ENCODE assay signal across 19 cellular contexts in the genomic region with DNA sequence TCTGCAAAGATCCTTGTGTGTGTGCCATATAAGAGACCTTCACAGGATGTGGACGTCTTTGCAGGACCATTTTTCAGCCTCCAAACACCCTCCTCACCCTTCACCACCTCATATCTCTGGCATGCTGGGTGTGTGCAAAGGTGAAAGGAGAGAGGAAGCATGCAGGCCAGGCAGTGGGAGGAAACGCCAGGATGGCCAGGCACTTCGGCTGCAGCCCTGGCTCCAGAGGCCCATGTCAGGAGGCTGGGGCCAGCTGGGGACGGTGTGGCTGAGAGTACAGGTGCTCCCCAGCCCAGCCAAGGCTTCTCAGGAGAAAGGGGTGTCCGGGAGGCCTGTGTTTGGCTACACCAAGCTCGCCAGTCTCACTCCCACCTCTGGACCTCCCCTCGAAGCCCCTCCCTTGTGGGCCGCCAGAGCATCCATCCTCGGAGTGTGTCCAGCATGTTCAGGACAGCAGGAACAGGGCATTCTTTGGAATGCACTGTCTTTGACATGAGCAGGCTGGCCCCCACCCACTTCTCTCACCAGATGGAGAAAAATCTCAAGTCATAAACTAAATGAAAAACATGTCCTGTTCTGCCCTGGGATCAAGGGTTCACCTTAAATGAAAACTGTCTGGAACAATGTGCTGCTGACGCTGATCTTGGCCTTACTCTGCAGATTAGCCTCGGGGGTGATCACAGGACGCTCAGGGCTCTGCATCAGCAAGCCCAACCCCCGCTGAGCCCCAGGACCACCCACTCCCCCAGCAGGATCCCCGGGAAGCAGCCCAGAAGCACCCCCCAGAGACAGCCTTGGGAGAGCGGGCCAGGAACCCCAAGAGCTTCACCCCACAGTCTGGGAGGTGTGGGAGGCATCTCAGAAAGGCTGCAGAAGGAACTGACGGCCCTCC. TPM values are rescaled to one million over a fixed set of nuclear protein-coding genes. Genes with fewer than 3 reads are reported as not detected.
DNase-seq lines count a peak whose midpoint lies in the region; ATAC-seq and TF ChIP-seq lines count a peak whose summit lies in the region.
"Had no signal": no experiment of that assay in that cellular context is flagged by ENCODE, and none has a peak within 500 bp of the region (broad histone marks: within the 10 kb centered on the region; RNA-seq: fewer than 3 reads in every experiment).

No MANE protein-coding gene starts in this region.

- H3K27me3 ChIP-seq in upper lobe of right lung = no peaks in the 10 kb centered on the region

- DNase-seq in NCI-H226 (peak; percentile 77), epithelial cell of prostate (ENCODE audit: low read depth, low spot score) (no peak), mesothelial cell of epicardium (ENCODE audit: low spot score in 2 of 2, unreplicated experiment in 2 of 2) (no peak), upper lobe of right lung (no peak), AG20443 (ENCODE audit: low spot score) (no peak)
- DNase-seq: activated CD8-positive, alpha-beta T cell treated with anti-CD3 and anti-CD28 coated beads for 36 hours; activated naive CD8-positive, alpha-beta T cell treated with anti-CD3 and anti-CD28 coated beads, Interleukin-2, amount 50 U/mL, for 24 hours; erythroblast; GOT3; left ventricle myocardium superior; MM.1S; NCI-H2081; NCI-H526; psoas muscle; stimulated activated naive CD8-positive, alpha-beta T cell treated with anti-CD3 and anti-CD28 coated beads, Interleukin-15, Interleukin-2, amounts not matched to agents 100 U/mL and 50 U/mL, for 24 hours had no signal

- no peak overlapping the region for H3K4me3 Mint-ChIP-seq in mesothelial cell of epicardium
- H3K4me3 Mint-ChIP-seq: activated CD8-positive, alpha-beta T cell treated with anti-CD3 and anti-CD28 coated beads for 36 hours; activated naive CD8-positive, alpha-beta T cell treated with anti-CD3 and anti-CD28 coated beads, Interleukin-2, amount 50 U/mL, for 24 hours; CD14-positive monocyte had no signal

- H3K27ac ChIP-seq in epithelial cell of prostate (peak overlapping the region; percentile 73), upper lobe of right lung (peak overlapping the region; percentile 66)
- H3K27ac ChIP-seq: psoas muscle had no signal

- intact Hi-C loops in upper lobe of right lung (cut with DNase I) = no loop called here

- TF ChIP-seq CTCF in mesothelial cell of epicardium (IDR thresholded peaks at IDR 0.05; ENCODE audit: unreplicated experiment) = no peak
- TF ChIP-seq CTCF in upper lobe of right lung (IDR thresholded peaks at IDR 0.05) = no peak

- no peaks in the 10 kb centered on the region for H3K27me3 Mint-ChIP-seq in mesothelial cell of epicardium (ENCODE audit: low read depth)
- H3K27me3 Mint-ChIP-seq: activated CD8-positive, alpha-beta T cell treated with anti-CD3 and anti-CD28 coated beads for 36 hours; activated naive CD8-positive, alpha-beta T cell treated with anti-CD3 and anti-CD28 coated beads, Interleukin-2, amount 50 U/mL, for 24 hours had no signal

- H3K36me3 ChIP-seq in upper lobe of right lung = no peaks in the 10 kb centered on the region

- no peaks in the 10 kb centered on the region for H3K9me3 Mint-ChIP-seq in mesothelial cell of epicardium
- H3K9me3 Mint-ChIP-seq: activated CD8-positive, alpha-beta T cell treated with anti-CD3 and anti-CD28 coated beads for 36 hours; activated naive CD8-positive, alpha-beta T cell treated with anti-CD3 and anti-CD28 coated beads, Interleukin-2, amount 50 U/mL, for 24 hours; CD14-positive monocyte had no signal

- H3K4me1 ChIP-seq in upper lobe of right lung = peaks cover 14% of the 10 kb centered on the region
- H3K4me1 ChIP-seq: psoas muscle had no signal

- peak overlapping the region; percentile 30 for H3K27ac Mint-ChIP-seq in mesothelial cell of epicardium
- H3K27ac Mint-ChIP-seq: activated CD8-positive, alpha-beta T cell treated with anti-CD3 and anti-CD28 coated beads for 36 hours; activated naive CD8-positive, alpha-beta T cell treated with anti-CD3 and anti-CD28 coated beads, Interleukin-2, amount 50 U/mL, for 24 hours had no signal

- H3K36me3 Mint-ChIP-seq in mesothelial cell of epicardium = no peaks in the 10 kb centered on the region

- peaks cover 24% of the 10 kb centered on the region for H3K4me1 Mint-ChIP-seq in mesothelial cell of epicardium
- H3K4me1 Mint-ChIP-seq: activated naive CD8-positive, alpha-beta T cell treated with anti-CD3 and anti-CD28 coated beads, Interleukin-2, amount 50 U/mL, for 24 hours had no signal

- no peak overlapping the region for H3K4me3 ChIP-seq in upper lobe of right lung
- H3K4me3 ChIP-seq: psoas muscle had no signal

- ATAC-seq in upper lobe of right lung (peak; percentile 54), GM21526 (IDR thresholded peaks at IDR 0.05; ENCODE audit: low FRiP score, unreplicated experiment) (no peak), GM21825 (IDR thresholded peaks at IDR 0.05; ENCODE audit: unreplicated experiment) (no peak)
- ATAC-seq: activated CD8-positive, alpha-beta T cell treated with anti-CD3 and anti-CD28 coated beads for 36 hours; activated naive CD8-positive, alpha-beta T cell treated with anti-CD3 and anti-CD28 coated beads, Interleukin-2, amount 50 U/mL, for 24 hours; HepG2; left ventricle myocardium superior; psoas muscle; stimulated activated naive CD8-positive, alpha-beta T cell treated with anti-CD3 and anti-CD28 coated beads, Interleukin-15, Interleukin-2, amounts not matched to agents 100 U/mL and 50 U/mL, for 24 hours had no signal

- H3K9me3 ChIP-seq in upper lobe of right lung = no peaks in the 10 kb centered on the region
- H3K9me3 ChIP-seq: psoas muscle had no signal

RNA-seq across cellular contexts. Expression of gene PEMT, which starts 15.9 kb away (rescaled TPM):
- total RNA-seq in mesothelial cell of epicardium (37.0 to 41.9 TPM (median 37.5 TPM) in 3 replicates), upper lobe of right lung (29.6 TPM)
